Comparison of ENCODE assay signal across 8 cellular contexts in the genomic region with DNA sequence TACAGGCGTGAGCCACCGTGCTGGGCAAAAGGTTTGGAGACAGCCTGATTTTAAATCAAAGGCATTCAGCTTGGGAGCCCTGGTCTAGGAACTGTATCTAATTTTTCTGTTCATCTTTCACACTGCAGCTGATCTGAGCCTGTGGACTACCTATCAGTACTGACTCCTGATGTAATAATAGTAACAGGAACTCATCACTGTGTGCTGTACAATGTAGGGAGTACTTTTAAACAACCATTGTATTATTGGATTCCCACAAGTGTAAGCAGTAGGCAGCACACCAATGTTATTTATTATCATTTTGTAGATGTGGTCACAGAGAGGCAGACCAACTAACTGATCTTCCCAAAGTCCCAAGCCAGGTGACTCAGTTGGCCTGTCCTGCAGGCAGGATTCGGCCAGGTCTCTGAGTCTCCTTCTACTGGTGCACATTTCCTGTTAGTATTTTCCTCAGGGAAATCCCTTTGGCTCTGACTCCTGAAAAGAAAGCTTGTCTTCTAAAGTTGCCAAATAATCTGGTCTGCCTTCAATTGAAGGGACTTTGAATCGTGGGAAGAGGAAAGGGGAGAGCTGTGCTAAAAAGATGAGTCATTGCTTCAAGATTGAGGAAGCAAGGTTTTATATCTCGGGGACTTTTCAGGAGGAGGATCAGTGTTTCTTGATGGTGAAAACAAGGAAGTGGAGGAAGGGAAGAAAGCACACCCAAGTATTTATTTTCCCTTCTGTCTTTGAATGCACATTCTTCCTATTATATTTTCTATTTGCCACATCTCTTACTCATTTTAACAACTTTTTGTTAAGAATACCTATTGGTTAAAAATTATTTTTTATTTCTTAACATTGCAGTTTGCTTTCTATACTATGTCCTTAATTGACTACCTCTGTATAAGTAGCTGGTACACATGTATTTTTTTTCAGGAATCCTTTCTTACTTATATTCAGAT. TPM values are rescaled to one million over a fixed set of nuclear protein-coding genes. Genes with fewer than 3 reads are reported as not detected.
DNase-seq lines count a peak whose midpoint lies in the region; ATAC-seq and TF ChIP-seq lines count a peak whose summit lies in the region.

No MANE protein-coding gene starts in this region.

- intact Hi-C loops in A673 (cut with micrococcal nuclease; ENCODE audit: unreplicated experiment): no loop called here
- intact Hi-C loops in activated T-helper 1 cell treated with anti-CD3 and anti-CD28 coated beads, Interleukin-12 subunit alpha, Interleukin-12 subunit beta, Interleukin-2, Interleukin-4 antibody, amounts not matched to agents 30 ng/mL and 10 ng/mL and 1 ng/mL, durations not matched to agents 14 hours and 24 hours and 36 hours (cut with micrococcal nuclease): loop anchor here (1.0 to 5.0 kb wide), 5 partner anchors 16 to 202 kb away; no protein-coding TSS in a partner anchor
- intact Hi-C loops in left ventricle myocardium superior (cut with micrococcal nuclease): no loop called here

- peak overlapping the region; percentile 50 for H3K27ac Mint-ChIP-seq in activated T-helper 1 cell treated with anti-CD3 and anti-CD28 coated beads, Interleukin-12 subunit alpha, Interleukin-12 subunit beta, Interleukin-2, Interleukin-4 antibody, amounts not matched to agents 30 ng/mL and 10 ng/mL and 1 ng/mL, durations not matched to agents 14 hours and 24 hours and 36 hours

- ATAC-seq in HG03175 (IDR thresholded peaks at IDR 0.05; ENCODE audit: unreplicated experiment): peak; percentile 2
- peak; percentile 68 for ATAC-seq in left ventricle myocardium superior

- peaks cover 8% of the 10 kb centered on the region for H3K27me3 Mint-ChIP-seq in activated T-helper 1 cell treated with anti-CD3 and anti-CD28 coated beads, Interleukin-12 subunit alpha, Interleukin-12 subunit beta, Interleukin-2, Interleukin-4 antibody, amounts not matched to agents 30 ng/mL and 10 ng/mL and 1 ng/mL, durations not matched to agents 14 hours and 24 hours and 36 hours (ENCODE audit: insufficient read depth)

- no peak for TF ChIP-seq CTCF in A673 (conservative IDR thresholded peaks at IDR 0.05; ENCODE audit: low read depth, low read length)

- H3K9me3 Mint-ChIP-seq in activated T-helper 1 cell treated with anti-CD3 and anti-CD28 coated beads, Interleukin-12 subunit alpha, Interleukin-12 subunit beta, Interleukin-2, Interleukin-4 antibody, amounts not matched to agents 30 ng/mL and 10 ng/mL and 1 ng/mL, durations not matched to agents 14 hours and 24 hours and 36 hours: peaks cover 11% of the 10 kb centered on the region

- peak; percentile 54 for DNase-seq in A673 (ENCODE audit: low spot score)
- DNase-seq in activated T-helper 1 cell treated with anti-CD3 and anti-CD28 coated beads, Interleukin-12 subunit alpha, Interleukin-12 subunit beta, Interleukin-2, Interleukin-4 antibody, amounts not matched to agents 30 ng/mL and 10 ng/mL and 1 ng/mL, durations not matched to agents 14 hours and 24 hours and 36 hours (ENCODE audit: low spot score): no peak
- peak; percentile 53 for DNase-seq in left ventricle myocardium superior
- peak; percentile 96 for DNase-seq in stromal cell of bone marrow (ENCODE audit: low read depth)
- no peak for DNase-seq in NCI-H1694 (lab: John Stamatoyannopoulos, UW)
- DNase-seq in stimulated activated CD4-positive, alpha-beta T cell treated with anti-CD3 and anti-CD28 coated beads, Interleukin-12 subunit alpha, Interleukin-12 subunit beta, amount 100 ng/mL, for 4 hours: no peak
- no peak for DNase-seq in NCI-H510A (lab: John Stamatoyannopoulos, UW)

- peak overlapping the region; percentile 26 for H3K27ac ChIP-seq in A673 (ENCODE audit: low read depth, low read length, poor library complexity, severe bottlenecking)

- no peaks in the 10 kb centered on the region for H3K9me3 ChIP-seq in A673 (ENCODE audit: low read depth, low read length, poor library complexity, severe bottlenecking)

- H3K27me3 ChIP-seq in A673 (replicated peaks; ENCODE audit: insufficient read depth, low read depth, low read length, poor library complexity): no peaks in the 10 kb centered on the region

- CTCF ChIA-PET in A673 (lab: Charles Lee): no interaction called here

- POLR2A ChIA-PET in A673 (lab: Charles Lee; ENCODE audit: low non-redundant PET): no interaction called here

- H3K4me1 ChIP-seq in A673 (ENCODE audit: insufficient read depth, low read length, poor library complexity, severe bottlenecking): peaks cover 17% of the 10 kb centered on the region

- peaks cover 6% of the 10 kb centered on the region for H3K36me3 Mint-ChIP-seq in activated T-helper 1 cell treated with anti-CD3 and anti-CD28 coated beads, Interleukin-12 subunit alpha, Interleukin-12 subunit beta, Interleukin-2, Interleukin-4 antibody, amounts not matched to agents 30 ng/mL and 10 ng/mL and 1 ng/mL, durations not matched to agents 14 hours and 24 hours and 36 hours (ENCODE audit: low read depth)

- BruUV-seq in A673 (replicated peaks; lab: Mats Ljungman, UMichigan): no TSS peak

- peaks cover 59% of the 10 kb centered on the region for H3K4me1 Mint-ChIP-seq in activated T-helper 1 cell treated with anti-CD3 and anti-CD28 coated beads, Interleukin-12 subunit alpha, Interleukin-12 subunit beta, Interleukin-2, Interleukin-4 antibody, amounts not matched to agents 30 ng/mL and 10 ng/mL and 1 ng/mL, durations not matched to agents 14 hours and 24 hours and 36 hours (ENCODE audit: low read depth)

- no peaks in the 10 kb centered on the region for H3K36me3 ChIP-seq in A673 (ENCODE audit: insufficient read depth, low read length, poor library complexity, severe bottlenecking)

- H3K4me3 ChIP-seq in A673 (ENCODE audit: low read depth, low read length, poor library complexity, severe bottlenecking): no peak overlapping the region

- no peak overlapping the region for H3K4me3 Mint-ChIP-seq in activated T-helper 1 cell treated with anti-CD3 and anti-CD28 coated beads, Interleukin-12 subunit alpha, Interleukin-12 subunit beta, Interleukin-2, Interleukin-4 antibody, amounts not matched to agents 30 ng/mL and 10 ng/mL and 1 ng/mL, durations not matched to agents 14 hours and 24 hours and 36 hours

RNA-seq across cellular contexts. Expression of a gene that starts 14.6 kb away (rescaled TPM):
- total RNA-seq in A673 (2021) (18.4 and 19.3 TPM in 2 replicates), left ventricle myocardium superior (115 TPM)
- 12.5 and 12.6 TPM in 2 replicates for total RNA-seq in activated T-helper 1 cell treated with anti-CD3 and anti-CD28 coated beads, Interleukin-12 subunit alpha, Interleukin-12 subunit beta, Interleukin-2, Interleukin-4 antibody, amounts not matched to agents 30 ng/mL and 10 ng/mL and 1 ng/mL, durations not matched to agents 14 hours and 24 hours and 36 hours

Comparison
In these comparisons a context has a peak if more than half of its experiments do, and no peak if none do; other contexts are left out.
1. DNase-seq: peak in A673 (single experiment), left ventricle myocardium superior (single experiment) and stromal cell of bone marrow (single experiment); none in activated T-helper 1 cell treated with anti-CD3 and anti-CD28 coated beads, Interleukin-12 subunit alpha, Interleukin-12 subunit beta, Interleukin-2, Interleukin-4 antibody, amounts not matched to agents 30 ng/mL and 10 ng/mL and 1 ng/mL, durations not matched to agents 14 hours and 24 hours and 36 hours (single experiment), NCI-H1694 (single experiment), stimulated activated CD4-positive, alpha-beta T cell treated with anti-CD3 and anti-CD28 coated beads, Interleukin-12 subunit alpha, Interleukin-12 subunit beta, amount 100 ng/mL, for 4 hours (single experiment) and NCI-H510A (single experiment).